Comparison of ENCODE assay signal across 11 cellular contexts in the genomic region with DNA sequence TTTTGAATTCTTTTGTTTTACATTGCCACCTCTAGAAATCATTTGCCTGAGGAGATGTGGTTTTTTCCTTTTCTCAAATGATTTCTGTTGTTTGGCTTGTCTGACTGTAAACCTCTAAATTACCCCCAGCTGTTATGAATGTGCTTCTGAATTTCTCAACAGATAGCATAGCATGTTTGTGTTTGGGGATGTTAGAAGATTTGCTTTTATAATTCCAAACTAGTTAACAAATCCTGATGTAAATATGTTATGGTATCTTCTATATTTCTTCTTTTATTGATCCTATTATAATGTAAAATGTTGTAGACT. TPM values are rescaled to one million over a fixed set of nuclear protein-coding genes. Genes with fewer than 3 reads are reported as not detected.
DNase-seq lines count a peak whose midpoint lies in the region; ATAC-seq and TF ChIP-seq lines count a peak whose summit lies in the region.
"Had no signal": no experiment of that assay in that cellular context is flagged by ENCODE, and none has a peak within 500 bp of the region (broad histone marks: within the 10 kb centered on the region; RNA-seq: fewer than 3 reads in every experiment).

No MANE protein-coding gene starts in this region.

- TF ChIP-seq POLR2A in gastroesophageal sphincter (IDR thresholded peaks at IDR 0.05): no peak

- peaks cover 20% of the 10 kb centered on the region for H3K4me1 Mint-ChIP-seq in activated CD4-positive, alpha-beta memory T cell treated with anti-CD3 and anti-CD28 coated beads for 36 hours (ENCODE audit: low read depth)
- H3K4me1 Mint-ChIP-seq in activated CD4-positive, alpha-beta memory T cell treated with anti-CD3 and anti-CD28 coated beads, Interleukin-2, amount 10 ng/mL, durations not matched to agents 7 days and 5 days: peaks cover 28% of the 10 kb centered on the region
- peaks cover 15% of the 10 kb centered on the region for H3K4me1 Mint-ChIP-seq in activated T-helper 1 cell treated with anti-CD3 and anti-CD28 coated beads, Interleukin-12 subunit alpha, Interleukin-12 subunit beta, Interleukin-2, Interleukin-4 antibody, amounts not matched to agents 30 ng/mL and 10 ng/mL and 1 ng/mL, durations not matched to agents 14 hours and 24 hours and 36 hours (ENCODE audit: low read depth)
- peaks cover 26% of the 10 kb centered on the region for H3K4me1 Mint-ChIP-seq in stimulated activated effector memory CD8-positive, alpha-beta T cell treated with anti-CD3 and anti-CD28 coated beads, Interleukin-12 subunit alpha, Interleukin-12 subunit beta, amount 100 ng/mL, for 72 hours

- H3K27me3 ChIP-seq in gastroesophageal sphincter: no peaks in the 10 kb centered on the region
- H3K27me3 ChIP-seq in A673 (replicated peaks; ENCODE audit: insufficient read depth, low read depth, low read length, poor library complexity): no peaks in the 10 kb centered on the region
- H3K27me3 ChIP-seq: cardiac muscle cell had no signal

- no peaks in the 10 kb centered on the region for H3K27me3 Mint-ChIP-seq in activated CD4-positive, alpha-beta memory T cell treated with anti-CD3 and anti-CD28 coated beads for 36 hours
- H3K27me3 Mint-ChIP-seq in activated CD4-positive, alpha-beta memory T cell treated with anti-CD3 and anti-CD28 coated beads, Interleukin-2, amount 10 ng/mL, durations not matched to agents 7 days and 5 days: peaks cover 10% of the 10 kb centered on the region
- H3K27me3 Mint-ChIP-seq in activated T-helper 1 cell treated with anti-CD3 and anti-CD28 coated beads, Interleukin-12 subunit alpha, Interleukin-12 subunit beta, Interleukin-2, Interleukin-4 antibody, amounts not matched to agents 30 ng/mL and 10 ng/mL and 1 ng/mL, durations not matched to agents 14 hours and 24 hours and 36 hours (ENCODE audit: insufficient read depth): no peaks in the 10 kb centered on the region

- BruUV-seq in A673 (replicated peaks; lab: Mats Ljungman, UMichigan): no TSS peak

- ATAC-seq in gastroesophageal sphincter (no peak), GM19397 (IDR thresholded peaks at IDR 0.05; ENCODE audit: unreplicated experiment) (no peak)
- ATAC-seq in stimulated activated effector memory CD8-positive, alpha-beta T cell treated with anti-CD3 and anti-CD28 coated beads, Interleukin-12 subunit alpha, Interleukin-12 subunit beta, amount 100 ng/mL, for 72 hours: no peak

- H3K36me3 ChIP-seq in gastroesophageal sphincter: no peaks in the 10 kb centered on the region
- no peaks in the 10 kb centered on the region for H3K36me3 ChIP-seq in A673 (ENCODE audit: insufficient read depth, low read length, poor library complexity, severe bottlenecking)
- H3K36me3 ChIP-seq: cardiac muscle cell had no signal

- H3K27ac Mint-ChIP-seq in activated CD4-positive, alpha-beta memory T cell treated with anti-CD3 and anti-CD28 coated beads for 36 hours: peak overlapping the region; percentile 86
- no peak overlapping the region for H3K27ac Mint-ChIP-seq in activated CD4-positive, alpha-beta memory T cell treated with anti-CD3 and anti-CD28 coated beads, Interleukin-2, amount 10 ng/mL, durations not matched to agents 7 days and 5 days
- H3K27ac Mint-ChIP-seq in activated T-helper 1 cell treated with anti-CD3 and anti-CD28 coated beads, Interleukin-12 subunit alpha, Interleukin-12 subunit beta, Interleukin-2, Interleukin-4 antibody, amounts not matched to agents 30 ng/mL and 10 ng/mL and 1 ng/mL, durations not matched to agents 14 hours and 24 hours and 36 hours: peak overlapping the region; percentile 89
- H3K27ac Mint-ChIP-seq in stimulated activated effector memory CD8-positive, alpha-beta T cell treated with anti-CD3 and anti-CD28 coated beads, Interleukin-12 subunit alpha, Interleukin-12 subunit beta, amount 100 ng/mL, for 72 hours: peak overlapping the region; percentile 98

- H3K4me3 ChIP-seq in gastroesophageal sphincter: no peak overlapping the region
- H3K4me3 ChIP-seq in A673 (ENCODE audit: low read depth, low read length, poor library complexity, severe bottlenecking): no peak overlapping the region
- H3K4me3 ChIP-seq: cardiac muscle cell, SK-N-MC had no signal

- no peak for TF ChIP-seq EP300 in gastroesophageal sphincter (IDR thresholded peaks at IDR 0.05)

- intact Hi-C loops in activated CD4-positive, alpha-beta memory T cell treated with anti-CD3 and anti-CD28 coated beads for 36 hours (cut with micrococcal nuclease): loop anchor here (1.0 to 5.0 kb wide), 8 partner anchors 19 to 1088 kb away; no protein-coding TSS in a partner anchor
- intact Hi-C loops in activated T-helper 1 cell treated with anti-CD3 and anti-CD28 coated beads, Interleukin-12 subunit alpha, Interleukin-12 subunit beta, Interleukin-2, Interleukin-4 antibody, amounts not matched to agents 30 ng/mL and 10 ng/mL and 1 ng/mL, durations not matched to agents 14 hours and 24 hours and 36 hours (cut with micrococcal nuclease): loop anchor here (1.0 to 10.0 kb wide), 5 partner anchors 32 to 912 kb away; a partner anchor contains a TSS
- intact Hi-C loops in A673 (cut with micrococcal nuclease; ENCODE audit: unreplicated experiment): no loop called here

- POLR2A ChIA-PET in activated CD4-positive, alpha-beta memory T cell treated with anti-CD3 and anti-CD28 coated beads for 36 hours (lab: Charles Lee): interaction anchor here (5.8 kb wide), 1 partner anchor 19 kb away, joined by 64 read pairs; no protein-coding TSS in a partner anchor
- POLR2A ChIA-PET in activated CD4-positive, alpha-beta memory T cell treated with anti-CD3 and anti-CD28 coated beads, Interleukin-2, amount 10 ng/mL, durations not matched to agents 7 days and 5 days (lab: Charles Lee): interaction anchor here (1.0 to 5.7 kb wide), 3 partner anchors 17 to 207 kb away, joined by 3 to 227 read pairs (median 64); a partner anchor contains a TSS
- POLR2A ChIA-PET in A673 (lab: Charles Lee; ENCODE audit: low non-redundant PET): no interaction called here

- peak overlapping the region in 3 of 4 donors; percentile 71 to 81 (median 80) for H3K27ac ChIP-seq in gastroesophageal sphincter
- no peak overlapping the region for H3K27ac ChIP-seq in A673 (ENCODE audit: low read depth, low read length, poor library complexity, severe bottlenecking)
- H3K27ac ChIP-seq: cardiac muscle cell had no signal

- H3K9me3 ChIP-seq in gastroesophageal sphincter (no peaks in the 10 kb centered on the region), A673 (ENCODE audit: low read depth, low read length, poor library complexity, severe bottlenecking) (no peaks in the 10 kb centered on the region)

- no peak for DNase-seq in activated CD4-positive, alpha-beta memory T cell treated with anti-CD3 and anti-CD28 coated beads for 36 hours
- DNase-seq in activated CD4-positive, alpha-beta memory T cell treated with anti-CD3 and anti-CD28 coated beads, Interleukin-2, amount 10 ng/mL, durations not matched to agents 7 days and 5 days: no peak
- DNase-seq in activated T-helper 1 cell treated with anti-CD3 and anti-CD28 coated beads, Interleukin-12 subunit alpha, Interleukin-12 subunit beta, Interleukin-2, Interleukin-4 antibody, amounts not matched to agents 30 ng/mL and 10 ng/mL and 1 ng/mL, durations not matched to agents 14 hours and 24 hours and 36 hours (ENCODE audit: low spot score): no peak
- no peak for DNase-seq in stimulated activated effector memory CD8-positive, alpha-beta T cell treated with anti-CD3 and anti-CD28 coated beads, Interleukin-12 subunit alpha, Interleukin-12 subunit beta, amount 100 ng/mL, for 72 hours (ENCODE audit: low spot score in 2 of 2)
- DNase-seq in NK-92 (lab: John Stamatoyannopoulos, UW; ENCODE audit: unreplicated experiment): no peak
- no peak for DNase-seq in A673 (ENCODE audit: low spot score)
- DNase-seq: NCI-H2081 treated with DMSO at 0.1 percent for 48 hours had no signal

- no peak for TF ChIP-seq CTCF in gastroesophageal sphincter (IDR thresholded peaks at IDR 0.05)
- TF ChIP-seq CTCF in A673 (conservative IDR thresholded peaks at IDR 0.05; ENCODE audit: low read depth, low read length): no peak

- H3K4me1 ChIP-seq in gastroesophageal sphincter: peaks cover 4 to 47% (median 23%) of the 10 kb centered on the region in 3 donors
- H3K4me1 ChIP-seq in A673 (ENCODE audit: insufficient read depth, low read length, poor library complexity, severe bottlenecking): peaks cover 36% of the 10 kb centered on the region

- H3K9me3 Mint-ChIP-seq in activated CD4-positive, alpha-beta memory T cell treated with anti-CD3 and anti-CD28 coated beads for 36 hours: no peaks in the 10 kb centered on the region
- H3K9me3 Mint-ChIP-seq in activated CD4-positive, alpha-beta memory T cell treated with anti-CD3 and anti-CD28 coated beads, Interleukin-2, amount 10 ng/mL, durations not matched to agents 7 days and 5 days: no peaks in the 10 kb centered on the region
- H3K9me3 Mint-ChIP-seq in activated T-helper 1 cell treated with anti-CD3 and anti-CD28 coated beads, Interleukin-12 subunit alpha, Interleukin-12 subunit beta, Interleukin-2, Interleukin-4 antibody, amounts not matched to agents 30 ng/mL and 10 ng/mL and 1 ng/mL, durations not matched to agents 14 hours and 24 hours and 36 hours: no peaks in the 10 kb centered on the region
- no peaks in the 10 kb centered on the region for H3K9me3 Mint-ChIP-seq in stimulated activated effector memory CD8-positive, alpha-beta T cell treated with anti-CD3 and anti-CD28 coated beads, Interleukin-12 subunit alpha, Interleukin-12 subunit beta, amount 100 ng/mL, for 72 hours

- H3K4me3 Mint-ChIP-seq in activated CD4-positive, alpha-beta memory T cell treated with anti-CD3 and anti-CD28 coated beads for 36 hours: no peak overlapping the region
- H3K4me3 Mint-ChIP-seq in activated CD4-positive, alpha-beta memory T cell treated with anti-CD3 and anti-CD28 coated beads, Interleukin-2, amount 10 ng/mL, durations not matched to agents 7 days and 5 days: no peak overlapping the region
- no peak overlapping the region for H3K4me3 Mint-ChIP-seq in activated T-helper 1 cell treated with anti-CD3 and anti-CD28 coated beads, Interleukin-12 subunit alpha, Interleukin-12 subunit beta, Interleukin-2, Interleukin-4 antibody, amounts not matched to agents 30 ng/mL and 10 ng/mL and 1 ng/mL, durations not matched to agents 14 hours and 24 hours and 36 hours
- no peak overlapping the region for H3K4me3 Mint-ChIP-seq in stimulated activated effector memory CD8-positive, alpha-beta T cell treated with anti-CD3 and anti-CD28 coated beads, Interleukin-12 subunit alpha, Interleukin-12 subunit beta, amount 100 ng/mL, for 72 hours

- CTCF ChIA-PET in activated CD4-positive, alpha-beta memory T cell treated with anti-CD3 and anti-CD28 coated beads for 36 hours (lab: Charles Lee): no interaction called here
- CTCF ChIA-PET in activated CD4-positive, alpha-beta memory T cell treated with anti-CD3 and anti-CD28 coated beads, Interleukin-2, amount 10 ng/mL, durations not matched to agents 7 days and 5 days (lab: Charles Lee): interaction anchor here (5.8 kb wide), 1 partner anchor 17 kb away, joined by 62 read pairs; no protein-coding TSS in a partner anchor
- CTCF ChIA-PET in A673 (lab: Charles Lee): no interaction called here

- no peaks in the 10 kb centered on the region for H3K36me3 Mint-ChIP-seq in activated CD4-positive, alpha-beta memory T cell treated with anti-CD3 and anti-CD28 coated beads for 36 hours
- peaks cover 3% of the 10 kb centered on the region for H3K36me3 Mint-ChIP-seq in activated CD4-positive, alpha-beta memory T cell treated with anti-CD3 and anti-CD28 coated beads, Interleukin-2, amount 10 ng/mL, durations not matched to agents 7 days and 5 days (ENCODE audit: low read depth)
- peaks cover 2% of the 10 kb centered on the region for H3K36me3 Mint-ChIP-seq in activated T-helper 1 cell treated with anti-CD3 and anti-CD28 coated beads, Interleukin-12 subunit alpha, Interleukin-12 subunit beta, Interleukin-2, Interleukin-4 antibody, amounts not matched to agents 30 ng/mL and 10 ng/mL and 1 ng/mL, durations not matched to agents 14 hours and 24 hours and 36 hours (ENCODE audit: low read depth)
- H3K36me3 Mint-ChIP-seq in stimulated activated effector memory CD8-positive, alpha-beta T cell treated with anti-CD3 and anti-CD28 coated beads, Interleukin-12 subunit alpha, Interleukin-12 subunit beta, amount 100 ng/mL, for 72 hours: no peaks in the 10 kb centered on the region

RNA-seq across cellular contexts. Expression of a gene that starts 31.6 kb away (rescaled TPM):
- 100 to 1,000 TPM; 255 to 256 TPM for total RNA-seq in activated CD4-positive, alpha-beta memory T cell treated with anti-CD3 and anti-CD28 coated beads for 36 hours
- 100 to 1,000 TPM; 225 to 228 TPM for total RNA-seq in activated CD4-positive, alpha-beta memory T cell treated with anti-CD3 and anti-CD28 coated beads, Interleukin-2, amount 10 ng/mL, durations not matched to agents 7 days and 5 days
- 205 and 206 TPM in 2 replicates for total RNA-seq in activated T-helper 1 cell treated with anti-CD3 and anti-CD28 coated beads, Interleukin-12 subunit alpha, Interleukin-12 subunit beta, Interleukin-2, Interleukin-4 antibody, amounts not matched to agents 30 ng/mL and 10 ng/mL and 1 ng/mL, durations not matched to agents 14 hours and 24 hours and 36 hours
- 100 to 1,000 TPM in 3 of 4 donors, 10 to 100 TPM in 1; 88.0 to 190 (median 177) TPM for total RNA-seq in gastroesophageal sphincter
- 144 and 146 TPM in 2 replicates for total RNA-seq in A673 (2021)
